ENCODE assay signal across 8 cellular contexts in the genomic region with DNA sequence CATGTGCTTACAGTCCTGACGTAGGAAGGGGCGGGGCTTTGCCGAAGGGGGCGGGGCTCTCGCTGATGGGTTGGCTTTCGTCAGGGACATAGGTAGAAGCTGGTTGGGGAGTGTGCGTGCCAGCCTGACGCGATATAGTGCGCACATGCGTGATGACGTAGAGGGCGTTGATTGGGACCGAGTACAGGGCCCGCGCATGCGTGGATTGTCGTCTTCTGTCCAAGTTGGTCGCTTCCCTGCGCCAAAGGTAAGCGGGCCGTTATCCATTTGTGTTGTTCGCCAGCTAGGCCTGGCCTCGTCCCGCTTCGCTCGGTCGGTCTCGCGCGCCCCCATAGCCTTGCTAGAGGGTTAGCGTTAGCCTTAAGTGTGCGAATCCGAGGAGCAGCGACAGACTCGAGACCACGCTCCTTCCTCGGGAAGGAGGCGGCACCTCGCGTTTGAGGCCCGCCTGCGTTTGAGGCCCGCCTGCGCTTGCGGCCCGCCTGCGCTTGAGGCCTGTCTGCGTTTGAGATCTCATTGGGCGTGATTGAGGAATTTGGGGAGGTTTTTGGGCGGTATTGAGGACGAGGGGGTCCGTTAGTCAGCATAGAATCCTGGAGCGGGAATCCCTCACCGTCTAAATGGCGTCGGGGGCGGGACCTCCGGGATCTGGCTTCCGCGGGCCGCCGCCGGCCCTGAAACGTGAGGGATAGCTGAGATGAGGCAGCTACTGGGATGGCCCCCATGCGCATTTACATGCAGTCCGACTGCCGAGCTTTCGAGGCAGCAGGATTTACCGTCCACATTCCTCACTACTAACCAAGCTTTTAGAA. TPM values are rescaled to one million over a fixed set of nuclear protein-coding genes. Genes with fewer than 3 reads are reported as not detected.
DNase-seq lines count a peak whose midpoint lies in the region; ATAC-seq, FAIRE-seq and TF ChIP-seq lines count a peak whose summit lies in the region.

XRCC6 (plus strand) TSS at position 197 of the 812 bp plus-strand sequence. CDS start 710 bp downstream, outside the sequence.

- H3K27me3 ChIP-seq in esophagus muscularis mucosa: no peaks in the 10 kb centered on the region

- DNase-seq in DMS53 treated with DMSO at 0.1 percent for 48 hours (lab: John Stamatoyannopoulos, UW; ENCODE audit: unreplicated experiment): peak; percentile 93
- peak; percentile 99 for DNase-seq in RCC 7860 (ENCODE audit: low spot score)
- peak; percentile 99 to 100 for DNase-seq in activated T-cell treated with anti-CD3 and anti-CD28 coated beads, Interleukin-2, amount 50 U/mL, for 72 hours
- DNase-seq in esophagus muscularis mucosa (ENCODE audit: extremely low spot score): peak; percentile 100
- peak; percentile 99 for DNase-seq in myocyte (ENCODE audit: low read depth)
- DNase-seq in stimulated activated CD8-positive, alpha-beta memory T cell treated with anti-CD3 and anti-CD28 coated beads, Interleukin-7, amount 100 ng/mL, for 48 hours (ENCODE audit: extremely low read depth in 1 of 2, low read depth in 1 of 2): peak; percentile 99 to 100

- peaks cover 55% of the 10 kb centered on the region for H3K4me1 Mint-ChIP-seq in activated T-cell treated with anti-CD3 and anti-CD28 coated beads, Interleukin-2, amount 50 U/mL, for 72 hours (ENCODE audit: low read depth)

- no peaks in the 10 kb centered on the region for H3K27me3 Mint-ChIP-seq in activated T-cell treated with anti-CD3 and anti-CD28 coated beads, Interleukin-2, amount 50 U/mL, for 72 hours (ENCODE audit: low read depth)

- H3K4me3 Mint-ChIP-seq in activated T-cell treated with anti-CD3 and anti-CD28 coated beads, Interleukin-2, amount 50 U/mL, for 72 hours: peak within 1 kb of the TSS; percentile 95 to 99

- H3K9me3 ChIP-seq in KOPT-K1 (ENCODE audit: insufficient read depth, low read length, poor library complexity, severe bottlenecking): no peaks in the 10 kb centered on the region
- H3K9me3 ChIP-seq in esophagus muscularis mucosa: no peaks in the 10 kb centered on the region

- H3K36me3 Mint-ChIP-seq in activated T-cell treated with anti-CD3 and anti-CD28 coated beads, Interleukin-2, amount 50 U/mL, for 72 hours (ENCODE audit: insufficient read depth in 2 of 2): peaks cover 7 to 16% of the 10 kb centered on the region in 2 donors

- H3K27ac ChIP-seq in KOPT-K1 (ENCODE audit: low read depth, low read length, poor library complexity, severe bottlenecking) (peak within 1 kb of the TSS; percentile 97), esophagus muscularis mucosa (replicated peaks in 1 of 4) (peak within 1 kb of the TSS; percentile 95 to 99 (median 98))

- intact Hi-C loops in esophagus muscularis mucosa (cut with DNase I): loop anchor here (2.0 kb wide), 1 partner anchor 77 kb away; the partner anchor contains the start of gene POLR3H

- H3K36me3 ChIP-seq in KOPT-K1 (ENCODE audit: insufficient read depth, low read length) (peaks cover 34% of the 10 kb centered on the region), esophagus muscularis mucosa (peaks cover 30 to 44% (median 38%) of the 10 kb centered on the region in 4 donors)

- peak in 1 of 3 experiments; percentile 2 for TF ChIP-seq CTCF in esophagus muscularis mucosa (IDR thresholded peaks at IDR 0.05)

- WGBS in esophagus muscularis mucosa: 0% methylated on average over 4 of the region's 70 CpGs

- no peaks in the 10 kb centered on the region for H3K9me3 Mint-ChIP-seq in activated T-cell treated with anti-CD3 and anti-CD28 coated beads, Interleukin-2, amount 50 U/mL, for 72 hours

- TF ChIP-seq EP300 in esophagus muscularis mucosa (IDR thresholded peaks at IDR 0.05): peak; percentile 50

- peak; percentile 80 for FAIRE-seq in RCC 7860 (lab: Jason Lieb, UNC)

- ATAC-seq in GM21737 (IDR thresholded peaks at IDR 0.05; ENCODE audit: unreplicated experiment): peak; percentile 69
- peak; percentile 93 for ATAC-seq in activated T-cell treated with anti-CD3 and anti-CD28 coated beads, Interleukin-2, amount 50 U/mL, for 72 hours (replicated peaks in 1 of 2)

- H3K4me3 ChIP-seq in esophagus muscularis mucosa: peak within 1 kb of the TSS; percentile 73 to 98 (median 94)

- H3K4me1 ChIP-seq in esophagus muscularis mucosa: peaks cover 25 to 71% (median 47%) of the 10 kb centered on the region in 4 donors

- H3K27ac Mint-ChIP-seq in activated T-cell treated with anti-CD3 and anti-CD28 coated beads, Interleukin-2, amount 50 U/mL, for 72 hours: peak within 1 kb of the TSS; percentile 97

- peak; percentile 89 for TF ChIP-seq POLR2A in esophagus muscularis mucosa (IDR thresholded peaks at IDR 0.05; ENCODE audit: low read depth)

RNA-seq across cellular contexts. Expression of gene XRCC6, which starts in this region (rescaled TPM):
- 100 to 1,000 TPM; 271 to 315 TPM for total RNA-seq in activated T-cell treated with anti-CD3 and anti-CD28 coated beads, Interleukin-2, amount 50 U/mL, for 72 hours
- 100 to 1,000 TPM; 181 to 255 (median 233) TPM for total RNA-seq in esophagus muscularis mucosa
- 346 and 353 TPM in 2 replicates for total RNA-seq in myocyte
- polyA plus RNA-seq in myocyte (2012): 239 TPM

Comparison
In these comparisons a context has a peak if more than half of its experiments do, and no peak if none do; other contexts are left out.
1. Peak in every context shown above with its lines: DNase-seq, ATAC-seq, H3K4me3 ChIP-seq and H3K27ac ChIP-seq.